ENCODE assay signal across 29 cellular contexts in genomic region chr11:126971305-126971704, GRCh38. TPM values are rescaled to one million over a fixed set of nuclear protein-coding genes. Genes with fewer than 3 reads are reported as not detected.
"Had no signal": no experiment of that assay in that cellular context is flagged by ENCODE, and none has a peak within 500 bp of the region (broad histone marks: within the 10 kb centered on the region; RNA-seq: fewer than 3 reads in every experiment).

No MANE protein-coding gene starts in this region.

- H3K27ac Mint-ChIP-seq: dendritic cell treated with granulocyte-macrophage colony-stimulating factor and Interleukin-4, amounts not matched to agents 40 ng/mL and 50 ng/mL, for 4 days; effector memory CD8-positive, alpha-beta T cell; endodermal cell had no signal

- H3K9me3 Mint-ChIP-seq: dendritic cell treated with granulocyte-macrophage colony-stimulating factor and Interleukin-4, amounts not matched to agents 40 ng/mL and 50 ng/mL, for 4 days had no signal

- H3K9me3 ChIP-seq: colonic mucosa, esophagus squamous epithelium, gastrocnemius medialis had no signal

- ATAC-seq: effector memory CD8-positive, alpha-beta T cell; esophagus mucosa; foreskin keratinocyte; gastrocnemius medialis; gastroesophageal sphincter; heart left ventricle had no signal

- H3K4me3 ChIP-seq: colonic mucosa, coronary artery, dorsolateral prefrontal cortex, esophagus muscularis mucosa, esophagus squamous epithelium, gastrocnemius medialis, gastroesophageal sphincter, heart left ventricle had no signal

- H3K4me3 Mint-ChIP-seq: dendritic cell treated with granulocyte-macrophage colony-stimulating factor and Interleukin-4, amounts not matched to agents 40 ng/mL and 50 ng/mL, for 4 days; effector memory CD8-positive, alpha-beta T cell; endodermal cell had no signal

- FAIRE-seq: colon, endometrium, endothelial cell of umbilical vein, frontal cortex had no signal

- H3K27me3 ChIP-seq: colonic mucosa, dorsolateral prefrontal cortex, foreskin keratinocyte had no signal

- H3K4me1 ChIP-seq: colonic mucosa, esophagus muscularis mucosa, esophagus squamous epithelium, foreskin keratinocyte, gastrocnemius medialis, gastroesophageal sphincter, heart left ventricle had no signal

- H3K36me3 ChIP-seq: colonic mucosa, esophagus muscularis mucosa, esophagus squamous epithelium, gastrocnemius medialis, gastroesophageal sphincter, heart left ventricle had no signal

- H3K27ac ChIP-seq: colonic mucosa, coronary artery, epithelial cell of prostate, esophagus muscularis mucosa, esophagus squamous epithelium, foreskin keratinocyte, gastrocnemius medialis, gastroesophageal sphincter, heart left ventricle had no signal

- DNase-seq: colonic mucosa; cortex of kidney; dermis blood vessel endothelial cell; dorsolateral prefrontal cortex; effector CD4-positive, alpha-beta T cell; effector CD8-positive, alpha-beta T cell; effector memory CD4-positive, alpha-beta T cell; effector memory CD8-positive, alpha-beta T cell; endodermal cell; erythroblast; esophagus squamous epithelium; foreskin fibroblast; foreskin keratinocyte; foreskin melanocyte; gastrocnemius medialis; glutamatergic neuron; head of caudate nucleus; heart left ventricle had no signal

RNA-seq across cellular contexts. Expression of gene KIRREL3, which starts 29.3 kb away (rescaled TPM):
- total RNA-seq: dermis blood vessel endothelial cell, dermis microvascular lymphatic vessel endothelial cell, endothelial cell of umbilical vein, foreskin keratinocyte had no signal
- polyA plus RNA-seq: endothelial cell of umbilical vein had no signal
